1 cellular context compared by ENCODE assay signal in the genomic region with DNA sequence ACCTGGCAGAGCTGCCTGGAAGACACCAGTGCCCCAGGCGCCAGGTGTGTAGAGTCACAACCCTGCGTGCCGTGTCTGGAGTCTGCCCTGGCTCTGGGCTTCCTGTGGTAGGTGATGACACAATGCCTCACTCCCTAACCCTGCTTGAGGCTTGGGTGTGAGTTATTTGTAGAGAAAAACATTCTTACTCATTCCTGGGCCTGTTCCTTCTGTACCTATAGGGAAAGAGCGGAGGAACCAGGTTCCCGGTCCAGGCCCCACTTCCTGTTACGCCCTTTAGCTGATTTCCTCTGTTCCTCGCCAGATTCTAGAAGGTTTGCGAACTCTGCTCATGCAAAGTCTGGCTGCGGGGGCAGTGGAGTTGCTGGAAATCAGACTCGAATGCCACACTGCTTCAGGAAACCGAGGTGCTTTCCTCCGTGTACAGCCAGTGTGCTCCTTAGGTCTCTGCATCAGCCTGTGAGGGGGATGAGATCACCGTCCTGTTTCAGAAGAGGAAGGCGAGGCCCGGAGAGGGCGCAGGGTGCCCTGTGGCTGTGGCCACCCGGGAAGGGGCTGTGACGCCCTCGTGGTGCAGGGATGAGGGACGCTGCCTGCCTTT.
A peak's percentile ranks its signal among the peaks of the same experiment; 100 is the strongest.
TF ChIP-seq lines count a peak whose summit lies in the region.

No MANE protein-coding gene starts in this region.

TF ChIP-seq in GM12878, 131 proteins besides CTCF, POLR2A, EP300 and RAD21 (continued from another document and continues in another):
- TF ChIP-seq, protein P1, sequence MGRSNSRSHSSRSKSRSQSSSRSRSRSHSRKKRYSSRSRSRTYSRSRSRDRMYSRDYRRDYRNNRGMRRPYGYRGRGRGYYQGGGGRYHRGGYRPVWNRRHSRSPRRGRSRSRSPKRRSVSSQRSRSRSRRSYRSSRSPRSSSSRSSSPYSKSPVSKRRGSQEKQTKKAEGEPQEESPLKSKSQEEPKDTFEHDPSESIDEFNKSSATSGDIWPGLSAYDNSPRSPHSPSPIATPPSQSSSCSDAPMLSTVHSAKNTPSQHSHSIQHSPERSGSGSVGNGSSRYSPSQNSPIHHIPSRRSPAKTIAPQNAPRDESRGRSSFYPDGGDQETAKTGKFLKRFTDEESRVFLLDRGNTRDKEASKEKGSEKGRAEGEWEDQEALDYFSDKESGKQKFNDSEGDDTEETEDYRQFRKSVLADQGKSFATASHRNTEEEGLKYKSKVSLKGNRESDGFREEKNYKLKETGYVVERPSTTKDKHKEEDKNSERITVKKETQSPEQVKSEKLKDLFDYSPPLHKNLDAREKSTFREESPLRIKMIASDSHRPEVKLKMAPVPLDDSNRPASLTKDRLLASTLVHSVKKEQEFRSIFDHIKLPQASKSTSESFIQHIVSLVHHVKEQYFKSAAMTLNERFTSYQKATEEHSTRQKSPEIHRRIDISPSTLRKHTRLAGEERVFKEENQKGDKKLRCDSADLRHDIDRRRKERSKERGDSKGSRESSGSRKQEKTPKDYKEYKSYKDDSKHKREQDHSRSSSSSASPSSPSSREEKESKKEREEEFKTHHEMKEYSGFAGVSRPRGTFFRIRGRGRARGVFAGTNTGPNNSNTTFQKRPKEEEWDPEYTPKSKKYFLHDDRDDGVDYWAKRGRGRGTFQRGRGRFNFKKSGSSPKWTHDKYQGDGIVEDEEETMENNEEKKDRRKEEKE (IDR thresholded peaks at IDR 0.05) = no peak
- TF ChIP-seq CEBPB (IDR thresholded peaks at IDR 0.05; ENCODE audit: borderline replicate concordance in 1 of 2, low read depth in 2 of 2, low read length in 2 of 2) (no peak), BHLHE40 (IDR thresholded peaks at IDR 0.05; ENCODE audit: borderline replicate concordance in 1 of 2, low read depth in 2 of 2, low read length in 1 of 2) (0 out of 4 replicates have a peak, but pooled peaks of 1 of the 2 experiments have one; percentile 3), EGR1 (IDR thresholded peaks at IDR 0.05; ENCODE audit: borderline replicate concordance in 1 of 2, low read depth in 2 of 2, low read length in 2 of 2) (peak in 1 of 2 experiments; percentile 83; a peak in 2 of 3 replicates), GATAD2B (conservative IDR thresholded peaks at IDR 0.05; ENCODE audit: low read depth) (peak; percentile 52), ZZZ3 (IDR thresholded peaks at IDR 0.05; ENCODE audit: control insufficient read depth, insufficient read length, low read depth) (no peak), TARDBP (IDR thresholded peaks at IDR 0.05; ENCODE audit: borderline replicate concordance) (no peak; the same call in 1 of the 2 replicates), NR2C1 (IDR thresholded peaks at IDR 0.05) (no peak), SPI1 (IDR thresholded peaks at IDR 0.05; ENCODE audit: borderline replicate concordance, insufficient read depth, low read depth, low read length) (peak; percentile 80), ZNF217 (IDR thresholded peaks at IDR 0.05) (no peak), TCF12 (IDR thresholded peaks at IDR 0.05; ENCODE audit: low read depth, low read length) (peak; percentile 97), SUPT20H (IDR thresholded peaks at IDR 0.05; ENCODE audit: borderline replicate concordance, control insufficient read depth, low read depth, low read length) (no peak), MTA3 (IDR thresholded peaks at IDR 0.05; ENCODE audit: borderline replicate concordance, low read length) (no peak), RCOR1 (conservative IDR thresholded peaks at IDR 0.05; ENCODE audit: low read depth, low read length) (peak; percentile 79; the same call in 1 of the 2 replicates), TBL1XR1 (IDR thresholded peaks at IDR 0.05; ENCODE audit: low read depth, low read length) (peak; percentile 87), HDAC2 (IDR thresholded peaks at IDR 0.05) (no peak), ZNF384 (IDR thresholded peaks at IDR 0.05; ENCODE audit: borderline replicate concordance, low read depth, low read length) (no peak), YY1 (IDR thresholded peaks at IDR 0.05; ENCODE audit: low read depth, low read length) (no peak), NR2F1 (conservative IDR thresholded peaks at IDR 0.05) (no peak), HDAC6 (IDR thresholded peaks at IDR 0.05; ENCODE audit: unreplicated experiment) (no peak), MEF2B (IDR thresholded peaks at IDR 0.05; ENCODE audit: partially characterized antibody, poor library complexity, severe bottlenecking) (no peak), CHD2 (IDR thresholded peaks at IDR 0.05; ENCODE audit: borderline replicate concordance, low read depth, low read length) (no peak), CBX5 (IDR thresholded peaks at IDR 0.05; ENCODE audit: low read depth) (no peak), SUZ12 (IDR thresholded peaks at IDR 0.05; ENCODE audit: unreplicated experiment) (no peak)
- TF ChIP-seq, protein P2, sequence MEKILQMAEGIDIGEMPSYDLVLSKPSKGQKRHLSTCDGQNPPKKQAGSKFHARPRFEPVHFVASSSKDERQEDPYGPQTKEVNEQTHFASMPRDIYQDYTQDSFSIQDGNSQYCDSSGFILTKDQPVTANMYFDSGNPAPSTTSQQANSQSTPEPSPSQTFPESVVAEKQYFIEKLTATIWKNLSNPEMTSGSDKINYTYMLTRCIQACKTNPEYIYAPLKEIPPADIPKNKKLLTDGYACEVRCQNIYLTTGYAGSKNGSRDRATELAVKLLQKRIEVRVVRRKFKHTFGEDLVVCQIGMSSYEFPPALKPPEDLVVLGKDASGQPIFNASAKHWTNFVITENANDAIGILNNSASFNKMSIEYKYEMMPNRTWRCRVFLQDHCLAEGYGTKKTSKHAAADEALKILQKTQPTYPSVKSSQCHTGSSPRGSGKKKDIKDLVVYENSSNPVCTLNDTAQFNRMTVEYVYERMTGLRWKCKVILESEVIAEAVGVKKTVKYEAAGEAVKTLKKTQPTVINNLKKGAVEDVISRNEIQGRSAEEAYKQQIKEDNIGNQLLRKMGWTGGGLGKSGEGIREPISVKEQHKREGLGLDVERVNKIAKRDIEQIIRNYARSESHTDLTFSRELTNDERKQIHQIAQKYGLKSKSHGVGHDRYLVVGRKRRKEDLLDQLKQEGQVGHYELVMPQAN (conservative IDR thresholded peaks at IDR 0.05) = no peak; the same call in 1 of the 2 replicates
- TF ChIP-seq, protein P3, sequence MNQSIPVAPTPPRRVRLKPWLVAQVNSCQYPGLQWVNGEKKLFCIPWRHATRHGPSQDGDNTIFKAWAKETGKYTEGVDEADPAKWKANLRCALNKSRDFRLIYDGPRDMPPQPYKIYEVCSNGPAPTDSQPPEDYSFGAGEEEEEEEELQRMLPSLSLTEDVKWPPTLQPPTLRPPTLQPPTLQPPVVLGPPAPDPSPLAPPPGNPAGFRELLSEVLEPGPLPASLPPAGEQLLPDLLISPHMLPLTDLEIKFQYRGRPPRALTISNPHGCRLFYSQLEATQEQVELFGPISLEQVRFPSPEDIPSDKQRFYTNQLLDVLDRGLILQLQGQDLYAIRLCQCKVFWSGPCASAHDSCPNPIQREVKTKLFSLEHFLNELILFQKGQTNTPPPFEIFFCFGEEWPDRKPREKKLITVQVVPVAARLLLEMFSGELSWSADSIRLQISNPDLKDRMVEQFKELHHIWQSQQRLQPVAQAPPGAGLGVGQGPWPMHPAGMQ (IDR thresholded peaks at IDR 0.05; ENCODE audit: borderline replicate concordance) = no peak
- TF ChIP-seq, protein P4, sequence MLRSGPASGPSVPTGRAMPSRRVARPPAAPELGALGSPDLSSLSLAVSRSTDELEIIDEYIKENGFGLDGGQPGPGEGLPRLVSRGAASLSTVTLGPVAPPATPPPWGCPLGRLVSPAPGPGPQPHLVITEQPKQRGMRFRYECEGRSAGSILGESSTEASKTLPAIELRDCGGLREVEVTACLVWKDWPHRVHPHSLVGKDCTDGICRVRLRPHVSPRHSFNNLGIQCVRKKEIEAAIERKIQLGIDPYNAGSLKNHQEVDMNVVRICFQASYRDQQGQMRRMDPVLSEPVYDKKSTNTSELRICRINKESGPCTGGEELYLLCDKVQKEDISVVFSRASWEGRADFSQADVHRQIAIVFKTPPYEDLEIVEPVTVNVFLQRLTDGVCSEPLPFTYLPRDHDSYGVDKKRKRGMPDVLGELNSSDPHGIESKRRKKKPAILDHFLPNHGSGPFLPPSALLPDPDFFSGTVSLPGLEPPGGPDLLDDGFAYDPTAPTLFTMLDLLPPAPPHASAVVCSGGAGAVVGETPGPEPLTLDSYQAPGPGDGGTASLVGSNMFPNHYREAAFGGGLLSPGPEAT (IDR thresholded peaks at IDR 0.05; ENCODE audit: low read depth) = peak; percentile 78
- TF ChIP-seq, protein P5, sequence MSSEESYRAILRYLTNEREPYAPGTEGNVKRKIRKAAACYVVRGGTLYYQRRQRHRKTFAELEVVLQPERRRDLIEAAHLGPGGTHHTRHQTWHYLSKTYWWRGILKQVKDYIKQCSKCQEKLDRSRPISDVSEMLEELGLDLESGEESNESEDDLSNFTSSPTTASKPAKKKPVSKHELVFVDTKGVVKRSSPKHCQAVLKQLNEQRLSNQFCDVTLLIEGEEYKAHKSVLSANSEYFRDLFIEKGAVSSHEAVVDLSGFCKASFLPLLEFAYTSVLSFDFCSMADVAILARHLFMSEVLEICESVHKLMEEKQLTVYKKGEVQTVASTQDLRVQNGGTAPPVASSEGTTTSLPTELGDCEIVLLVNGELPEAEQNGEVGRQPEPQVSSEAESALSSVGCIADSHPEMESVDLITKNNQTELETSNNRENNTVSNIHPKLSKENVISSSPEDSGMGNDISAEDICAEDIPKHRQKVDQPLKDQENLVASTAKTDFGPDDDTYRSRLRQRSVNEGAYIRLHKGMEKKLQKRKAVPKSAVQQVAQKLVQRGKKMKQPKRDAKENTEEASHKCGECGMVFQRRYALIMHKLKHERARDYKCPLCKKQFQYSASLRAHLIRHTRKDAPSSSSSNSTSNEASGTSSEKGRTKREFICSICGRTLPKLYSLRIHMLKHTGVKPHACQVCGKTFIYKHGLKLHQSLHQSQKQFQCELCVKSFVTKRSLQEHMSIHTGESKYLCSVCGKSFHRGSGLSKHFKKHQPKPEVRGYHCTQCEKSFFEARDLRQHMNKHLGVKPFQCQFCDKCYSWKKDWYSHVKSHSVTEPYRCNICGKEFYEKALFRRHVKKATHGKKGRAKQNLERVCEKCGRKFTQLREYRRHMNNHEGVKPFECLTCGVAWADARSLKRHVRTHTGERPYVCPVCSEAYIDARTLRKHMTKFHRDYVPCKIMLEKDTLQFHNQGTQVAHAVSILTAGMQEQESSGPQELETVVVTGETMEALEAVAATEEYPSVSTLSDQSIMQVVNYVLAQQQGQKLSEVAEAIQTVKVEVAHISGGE (CRISPR knock-in tag; IDR thresholded peaks at IDR 0.05) = no peak
- TF ChIP-seq, protein P6, sequence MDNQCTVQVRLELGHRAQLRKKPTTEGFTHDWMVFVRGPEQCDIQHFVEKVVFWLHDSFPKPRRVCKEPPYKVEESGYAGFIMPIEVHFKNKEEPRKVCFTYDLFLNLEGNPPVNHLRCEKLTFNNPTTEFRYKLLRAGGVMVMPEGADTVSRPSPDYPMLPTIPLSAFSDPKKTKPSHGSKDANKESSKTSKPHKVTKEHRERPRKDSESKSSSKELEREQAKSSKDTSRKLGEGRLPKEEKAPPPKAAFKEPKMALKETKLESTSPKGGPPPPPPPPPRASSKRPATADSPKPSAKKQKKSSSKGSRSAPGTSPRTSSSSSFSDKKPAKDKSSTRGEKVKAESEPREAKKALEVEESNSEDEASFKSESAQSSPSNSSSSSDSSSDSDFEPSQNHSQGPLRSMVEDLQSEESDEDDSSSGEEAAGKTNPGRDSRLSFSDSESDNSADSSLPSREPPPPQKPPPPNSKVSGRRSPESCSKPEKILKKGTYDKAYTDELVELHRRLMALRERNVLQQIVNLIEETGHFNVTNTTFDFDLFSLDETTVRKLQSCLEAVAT (IDR thresholded peaks at IDR 0.05) = no peak
- TF ChIP-seq, protein P7, sequence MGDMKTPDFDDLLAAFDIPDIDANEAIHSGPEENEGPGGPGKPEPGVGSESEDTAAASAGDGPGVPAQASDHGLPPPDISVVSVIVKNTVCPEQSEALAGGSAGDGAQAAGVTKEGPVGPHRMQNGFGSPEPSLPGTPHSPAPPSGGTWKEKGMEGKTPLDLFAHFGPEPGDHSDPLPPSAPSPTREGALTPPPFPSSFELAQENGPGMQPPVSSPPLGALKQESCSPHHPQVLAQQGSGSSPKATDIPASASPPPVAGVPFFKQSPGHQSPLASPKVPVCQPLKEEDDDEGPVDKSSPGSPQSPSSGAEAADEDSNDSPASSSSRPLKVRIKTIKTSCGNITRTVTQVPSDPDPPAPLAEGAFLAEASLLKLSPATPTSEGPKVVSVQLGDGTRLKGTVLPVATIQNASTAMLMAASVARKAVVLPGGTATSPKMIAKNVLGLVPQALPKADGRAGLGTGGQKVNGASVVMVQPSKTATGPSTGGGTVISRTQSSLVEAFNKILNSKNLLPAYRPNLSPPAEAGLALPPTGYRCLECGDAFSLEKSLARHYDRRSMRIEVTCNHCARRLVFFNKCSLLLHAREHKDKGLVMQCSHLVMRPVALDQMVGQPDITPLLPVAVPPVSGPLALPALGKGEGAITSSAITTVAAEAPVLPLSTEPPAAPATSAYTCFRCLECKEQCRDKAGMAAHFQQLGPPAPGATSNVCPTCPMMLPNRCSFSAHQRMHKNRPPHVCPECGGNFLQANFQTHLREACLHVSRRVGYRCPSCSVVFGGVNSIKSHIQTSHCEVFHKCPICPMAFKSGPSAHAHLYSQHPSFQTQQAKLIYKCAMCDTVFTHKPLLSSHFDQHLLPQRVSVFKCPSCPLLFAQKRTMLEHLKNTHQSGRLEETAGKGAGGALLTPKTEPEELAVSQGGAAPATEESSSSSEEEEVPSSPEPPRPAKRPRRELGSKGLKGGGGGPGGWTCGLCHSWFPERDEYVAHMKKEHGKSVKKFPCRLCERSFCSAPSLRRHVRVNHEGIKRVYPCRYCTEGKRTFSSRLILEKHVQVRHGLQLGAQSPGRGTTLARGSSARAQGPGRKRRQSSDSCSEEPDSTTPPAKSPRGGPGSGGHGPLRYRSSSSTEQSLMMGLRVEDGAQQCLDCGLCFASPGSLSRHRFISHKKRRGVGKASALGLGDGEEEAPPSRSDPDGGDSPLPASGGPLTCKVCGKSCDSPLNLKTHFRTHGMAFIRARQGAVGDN (IDR thresholded peaks at IDR 0.05) = peak; percentile 87
- TF ChIP-seq, protein P8, sequence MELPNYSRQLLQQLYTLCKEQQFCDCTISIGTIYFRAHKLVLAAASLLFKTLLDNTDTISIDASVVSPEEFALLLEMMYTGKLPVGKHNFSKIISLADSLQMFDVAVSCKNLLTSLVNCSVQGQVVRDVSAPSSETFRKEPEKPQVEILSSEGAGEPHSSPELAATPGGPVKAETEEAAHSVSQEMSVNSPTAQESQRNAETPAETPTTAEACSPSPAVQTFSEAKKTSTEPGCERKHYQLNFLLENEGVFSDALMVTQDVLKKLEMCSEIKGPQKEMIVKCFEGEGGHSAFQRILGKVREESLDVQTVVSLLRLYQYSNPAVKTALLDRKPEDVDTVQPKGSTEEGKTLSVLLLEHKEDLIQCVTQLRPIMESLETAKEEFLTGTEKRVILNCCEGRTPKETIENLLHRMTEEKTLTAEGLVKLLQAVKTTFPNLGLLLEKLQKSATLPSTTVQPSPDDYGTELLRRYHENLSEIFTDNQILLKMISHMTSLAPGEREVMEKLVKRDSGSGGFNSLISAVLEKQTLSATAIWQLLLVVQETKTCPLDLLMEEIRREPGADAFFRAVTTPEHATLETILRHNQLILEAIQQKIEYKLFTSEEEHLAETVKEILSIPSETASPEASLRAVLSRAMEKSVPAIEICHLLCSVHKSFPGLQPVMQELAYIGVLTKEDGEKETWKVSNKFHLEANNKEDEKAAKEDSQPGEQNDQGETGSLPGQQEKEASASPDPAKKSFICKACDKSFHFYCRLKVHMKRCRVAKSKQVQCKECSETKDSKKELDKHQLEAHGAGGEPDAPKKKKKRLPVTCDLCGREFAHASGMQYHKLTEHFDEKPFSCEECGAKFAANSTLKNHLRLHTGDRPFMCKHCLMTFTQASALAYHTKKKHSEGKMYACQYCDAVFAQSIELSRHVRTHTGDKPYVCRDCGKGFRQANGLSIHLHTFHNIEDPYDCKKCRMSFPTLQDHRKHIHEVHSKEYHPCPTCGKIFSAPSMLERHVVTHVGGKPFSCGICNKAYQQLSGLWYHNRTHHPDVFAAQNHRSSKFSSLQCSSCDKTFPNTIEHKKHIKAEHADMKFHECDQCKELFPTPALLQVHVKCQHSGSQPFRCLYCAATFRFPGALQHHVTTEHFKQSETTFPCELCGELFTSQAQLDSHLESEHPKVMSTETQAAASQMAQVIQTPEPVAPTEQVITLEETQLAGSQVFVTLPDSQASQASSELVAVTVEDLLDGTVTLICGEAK (IDR thresholded peaks at IDR 0.05; ENCODE audit: borderline replicate concordance) = no peak; the same call in 1 of the 2 replicates
